In the genomic region with DNA sequence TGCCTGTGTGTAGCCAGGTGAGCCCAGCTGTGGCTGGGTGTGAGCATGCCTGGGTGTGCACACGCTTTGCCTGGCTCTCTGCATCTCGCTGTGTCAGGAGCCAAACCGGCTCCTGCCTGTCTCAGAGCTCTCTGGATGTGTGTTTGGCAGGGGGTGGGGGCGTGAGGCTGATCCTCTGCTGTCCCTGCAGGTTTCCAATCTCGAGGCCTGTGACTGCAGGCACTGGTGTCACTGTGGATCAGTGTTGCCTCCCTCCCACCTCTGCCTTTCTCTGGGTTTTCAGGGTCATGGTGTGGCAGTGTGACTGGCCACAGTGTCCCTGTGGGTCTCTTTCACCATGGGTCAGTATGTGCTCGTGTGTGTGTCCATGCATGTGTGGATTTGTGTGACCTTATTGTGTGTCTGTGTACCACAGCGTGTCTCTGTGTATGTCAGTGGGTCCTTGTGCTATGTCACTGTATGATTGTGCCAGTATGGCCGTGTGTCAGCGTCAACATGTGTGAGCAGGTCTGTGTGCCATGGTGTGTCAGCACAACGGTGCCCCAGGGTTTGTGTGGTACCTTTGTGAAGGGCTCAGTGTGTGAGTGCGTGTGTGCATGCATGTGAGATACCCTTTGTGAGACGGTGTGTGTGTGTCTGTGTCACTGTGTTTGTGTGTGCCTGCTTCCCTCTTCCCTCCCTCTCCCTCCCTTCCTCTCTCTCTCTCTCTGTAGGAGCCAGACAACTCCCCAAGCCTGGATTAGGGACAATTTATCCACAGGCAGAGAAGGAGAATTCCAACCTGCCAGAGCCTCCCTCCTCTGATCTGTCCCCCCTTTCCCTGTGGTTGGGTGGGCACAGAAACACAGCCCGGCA, we compare ENCODE assay signal across 10 cellular contexts. TPM values are rescaled to one million over a fixed set of nuclear protein-coding genes. Genes with fewer than 3 reads are reported as not detected.
DNase-seq lines count a peak whose midpoint lies in the region; ATAC-seq and TF ChIP-seq lines count a peak whose summit lies in the region.
"Had no signal": no experiment of that assay in that cellular context is flagged by ENCODE, and none has a peak within 500 bp of the region (broad histone marks: within the 10 kb centered on the region; RNA-seq: fewer than 3 reads in every experiment).

No MANE protein-coding gene starts in this region.

- POLR2A ChIA-PET in CD4-positive, alpha-beta memory T cell (lab: Charles Lee; ENCODE audit: partially characterized antibody): no interaction called here

- peak overlapping the region in 5 of 7 donors; percentile 4 to 87 (median 58) for H3K27ac Mint-ChIP-seq in CD4-positive, alpha-beta memory T cell

- 23% methylated on average over 6 of the region's 13 CpGs; no CpG with 5 or more reads in 1 of the 2 donors for WGBS in gastroesophageal sphincter (ENCODE audit: low coverage in 1 of 2), 2 donors
- WGBS in psoas muscle, 3 donors: 22 to 45% (median 29%) methylated on average over 13 of the region's 13 CpGs
- WGBS in lower leg skin, 2 donors: 31 to 35% methylated on average over 13 of the region's 13 CpGs

- H3K4me3 ChIP-seq in CD4-positive, alpha-beta memory T cell (ENCODE audit: low read length in 2 of 2): no peak overlapping the region
- H3K4me3 ChIP-seq in gastroesophageal sphincter (peak overlapping the region in 1 of 2 donors; percentile 26), psoas muscle (no peak overlapping the region), lower leg skin (ENCODE audit: low read depth, poor library complexity, severe bottlenecking) (no peak overlapping the region)

- no peak for TF ChIP-seq EP300 in gastroesophageal sphincter (IDR thresholded peaks at IDR 0.05)

- CTCF ChIA-PET in CD4-positive, alpha-beta memory T cell (lab: Charles Lee; ENCODE audit: partially characterized antibody): interaction anchor here (5.5 kb wide), 1 partner anchor 46 kb away, joined by 96 read pairs; a partner anchor contains a TSS

- intact Hi-C loops in CD4-positive, alpha-beta memory T cell (cut with micrococcal nuclease): no loop called here
- intact Hi-C loops in psoas muscle (cut with DNase I) (no loop called here), lower leg skin (cut with DNase I; ENCODE audit: low total_unique reads) (no loop called here)

- H3K4me1 ChIP-seq in CD4-positive, alpha-beta memory T cell (ENCODE audit: insufficient read depth, low read length): peaks cover 20% of the 10 kb centered on the region
- H3K4me1 ChIP-seq in gastroesophageal sphincter: peaks cover 40 to 100% (median 82%) of the 10 kb centered on the region in 3 donors
- H3K4me1 ChIP-seq in psoas muscle: peaks cover 82% of the 10 kb centered on the region

- ATAC-seq in gastroesophageal sphincter: no peak
- no peak for ATAC-seq in psoas muscle
- ATAC-seq in stimulated activated naive CD8-positive, alpha-beta T cell treated with anti-CD3 and anti-CD28 coated beads, Interleukin-15, Interleukin-2, amounts not matched to agents 100 U/mL and 50 U/mL, for 24 hours: no peak

- H3K36me3 Mint-ChIP-seq in CD4-positive, alpha-beta memory T cell: peaks cover 0 to 3% of the 10 kb centered on the region in 2 donors

- H3K27me3 ChIP-seq in CD4-positive, alpha-beta memory T cell (ENCODE audit: insufficient read depth, low read length): no peaks in the 10 kb centered on the region
- no peaks in the 10 kb centered on the region for H3K27me3 ChIP-seq in gastroesophageal sphincter
- no peaks in the 10 kb centered on the region for H3K27me3 ChIP-seq in psoas muscle (ENCODE audit: insufficient read depth in 3 of 3, low read length in 2 of 3)

- no peaks in the 10 kb centered on the region for H3K36me3 ChIP-seq in CD4-positive, alpha-beta memory T cell (ENCODE audit: insufficient read depth, low read length)
- H3K36me3 ChIP-seq in gastroesophageal sphincter (peaks cover 0 to 12% of the 10 kb centered on the region in 2 donors), psoas muscle (ENCODE audit: insufficient read depth in 1 of 2, low read depth in 1 of 2) (peaks cover 0 to 13% of the 10 kb centered on the region in 2 donors)

- no peaks in the 10 kb centered on the region for H3K9me3 ChIP-seq in CD4-positive, alpha-beta memory T cell (ENCODE audit: control insufficient read depth in 1 of 2, low read length in 2 of 2)
- H3K9me3 ChIP-seq in gastroesophageal sphincter: no peaks in the 10 kb centered on the region
- no peaks in the 10 kb centered on the region for H3K9me3 ChIP-seq in psoas muscle

- peaks cover 18 to 34% (median 25%) of the 10 kb centered on the region in 4 donors for H3K4me1 Mint-ChIP-seq in CD4-positive, alpha-beta memory T cell

- H3K9me3 Mint-ChIP-seq in CD4-positive, alpha-beta memory T cell: peaks cover 0 to 1% (median 0%) of the 10 kb centered on the region in 8 donors

- peak in 1 of 5 donors; percentile 21 for DNase-seq in CD4-positive, alpha-beta memory T cell
- DNase-seq in psoas muscle (no peak), T1000 (lab: John Stamatoyannopoulos, UW) (no peak), lower leg skin (ENCODE audit: low spot score in 2 of 2) (no peak), islet precursor cell (no peak)
- DNase-seq in stimulated activated naive CD8-positive, alpha-beta T cell treated with anti-CD3 and anti-CD28 coated beads, Interleukin-15, Interleukin-2, amounts not matched to agents 100 U/mL and 50 U/mL, for 24 hours: no peak
- DNase-seq: cerebellar nuclear complex, NCI-H1694 treated with DMSO at 0.1 percent for 48 hours had no signal

- TF ChIP-seq CTCF in VCaP (conservative IDR thresholded peaks at IDR 0.05): no peak
- no peak for TF ChIP-seq CTCF in gastroesophageal sphincter (IDR thresholded peaks at IDR 0.05)
- no peak for TF ChIP-seq CTCF in psoas muscle (IDR thresholded peaks at IDR 0.05)
- TF ChIP-seq CTCF in lower leg skin (IDR thresholded peaks at IDR 0.05): no peak

- no peaks in the 10 kb centered on the region for H3K27me3 Mint-ChIP-seq in CD4-positive, alpha-beta memory T cell

- no peak overlapping the region for H3K27ac ChIP-seq in CD4-positive, alpha-beta memory T cell (ENCODE audit: low read depth, low read length)
- H3K27ac ChIP-seq in VCaP (peak overlapping the region; percentile 24; the same call in 1 of the 2 replicates), gastroesophageal sphincter (peak overlapping the region; percentile 51 to 98 (median 94)), psoas muscle (peak overlapping the region; percentile 90)

- TF ChIP-seq POLR2A in gastroesophageal sphincter (IDR thresholded peaks at IDR 0.05) (no peak), lower leg skin (IDR thresholded peaks at IDR 0.05) (no peak)

- no peak overlapping the region for H3K4me3 Mint-ChIP-seq in CD4-positive, alpha-beta memory T cell

RNA-seq across cellular contexts. Expression of a gene that starts 43.4 kb away (rescaled TPM):
- 10 to 100 TPM; 18.4 to 19.2 TPM for total RNA-seq in CD4-positive, alpha-beta memory T cell
- polyA plus RNA-seq in CD4-positive, alpha-beta memory T cell: 1 to 10 TPM in 1 of 2 donors, under 1 TPM in 1; 0.02 to 1.7 TPM
- total RNA-seq in gastroesophageal sphincter (10 to 100 TPM; 18.2 to 50.3 (median 27.7) TPM), psoas muscle (10 to 100 TPM; 35.9 to 65.2 (median 59.0) TPM), lower leg skin (10 to 100 TPM; 37.7 to 63.0 (median 52.5) TPM)
- polyA plus RNA-seq in psoas muscle: 10 to 100 TPM in 1 of 3 donors, 1 to 10 TPM in 2; 6.4 to 19.8 (median 9.7) TPM
